In genomic region chr17:82518826-82519810, GRCh38 we compare ENCODE assay signal across 1 cellular context.
TF ChIP-seq lines count a peak whose summit lies in the region.

Gene FOXK2 (plus strand): TSS chr17:82519732. CDS start chr17:82519889, 157 bp downstream.

TF ChIP-seq in K562, 482 proteins besides CTCF, POLR2A, EP300 and RAD21 (continued from another document and continues in another):
- peak; percentile 83 for TF ChIP-seq HMGN3 (IDR thresholded peaks at IDR 0.05; ENCODE audit: borderline replicate concordance, extremely low read depth, insufficient read length, low read depth, low read length)
- peak; percentile 46; the same call in 1 of the 2 replicates for TF ChIP-seq TARDBP (IDR thresholded peaks at IDR 0.05)
- TF ChIP-seq PRMT5 (CRISPR knock-in tag; IDR thresholded peaks at IDR 0.05) = no peak
- TF ChIP-seq BMI1 (IDR thresholded peaks at IDR 0.05; ENCODE audit: low read length) = no peak
- no peak for TF ChIP-seq KAT8 (IDR thresholded peaks at IDR 0.05; ENCODE audit: low read depth)
- no peak for TF ChIP-seq ZFP30 (CRISPR knock-in tag; IDR thresholded peaks at IDR 0.05; ENCODE audit: borderline replicate concordance)
- no peak for TF ChIP-seq ELK1 (CRISPR knock-in tag; IDR thresholded peaks at IDR 0.05)
- TF ChIP-seq RFX1 (IDR thresholded peaks at IDR 0.05) = no peak
- no peak for TF ChIP-seq BRD4 (IDR thresholded peaks at IDR 0.05)
- TF ChIP-seq ELF1 (tag; IDR thresholded peaks at IDR 0.05) = no peak
- TF ChIP-seq DIDO1 (tag; IDR thresholded peaks at IDR 0.05; ENCODE audit: low read depth) = no peak
- no peak for TF ChIP-seq SNRNP70 (optimal IDR thresholded peaks at IDR 0.05; ENCODE audit: low read depth, low read length)
- TF ChIP-seq TCF7 (IDR thresholded peaks at IDR 0.05; ENCODE audit: borderline replicate concordance) = no peak
- peak; percentile 93 for TF ChIP-seq EP400 (IDR thresholded peaks at IDR 0.05)
- TF ChIP-seq STAT6 (CRISPR knock-in tag; IDR thresholded peaks at IDR 0.05) = no peak
- 0 out of 4 replicates have a peak, but pooled peaks of 1 of the 2 experiments have one; percentile 18 for TF ChIP-seq MCM7 (IDR thresholded peaks at IDR 0.05)
- TF ChIP-seq KAT7 (CRISPR knock-in tag; IDR thresholded peaks at IDR 0.05; ENCODE audit: borderline replicate concordance) = no peak
- no peak for TF ChIP-seq ZFP1 (CRISPR knock-in tag; IDR thresholded peaks at IDR 0.05)
- TF ChIP-seq CHD7 (IDR thresholded peaks at IDR 0.05; ENCODE audit: low read depth, low read length) = no peak
- no peak for TF ChIP-seq ZNF512 (tag; IDR thresholded peaks at IDR 0.05)
- TF ChIP-seq SMARCA5 (IDR thresholded peaks at IDR 0.05) = peak; percentile 95
- TF ChIP-seq PCBP2 (IDR thresholded peaks at IDR 0.05; ENCODE audit: low read depth, low read length, poor library complexity, severe bottlenecking) = no peak
- TF ChIP-seq ZNF239 (CRISPR knock-in tag; IDR thresholded peaks at IDR 0.05) = no peak
- peak in 1 of 2 experiments; percentile 53; a peak in 2 of 4 replicates for TF ChIP-seq NRF1 (conservative IDR thresholded peaks at IDR 0.05 in 1 of 2, IDR thresholded peaks at IDR 0.05 in 1 of 2)
- peak; percentile 98 for TF ChIP-seq MGA (IDR thresholded peaks at IDR 0.05)
- peak; percentile 54; the same call in 1 of the 2 replicates for TF ChIP-seq SMARCC2 (IDR thresholded peaks at IDR 0.05; ENCODE audit: low read depth)
- TF ChIP-seq MEF2D (tag; conservative IDR thresholded peaks at IDR 0.05; ENCODE audit: low read depth) = peak; percentile 42; the same call in 1 of the 2 replicates
- no peak for TF ChIP-seq ZNF324 (CRISPR knock-in tag; IDR thresholded peaks at IDR 0.05)
